8 cellular contexts compared by ENCODE assay signal in the genomic region with DNA sequence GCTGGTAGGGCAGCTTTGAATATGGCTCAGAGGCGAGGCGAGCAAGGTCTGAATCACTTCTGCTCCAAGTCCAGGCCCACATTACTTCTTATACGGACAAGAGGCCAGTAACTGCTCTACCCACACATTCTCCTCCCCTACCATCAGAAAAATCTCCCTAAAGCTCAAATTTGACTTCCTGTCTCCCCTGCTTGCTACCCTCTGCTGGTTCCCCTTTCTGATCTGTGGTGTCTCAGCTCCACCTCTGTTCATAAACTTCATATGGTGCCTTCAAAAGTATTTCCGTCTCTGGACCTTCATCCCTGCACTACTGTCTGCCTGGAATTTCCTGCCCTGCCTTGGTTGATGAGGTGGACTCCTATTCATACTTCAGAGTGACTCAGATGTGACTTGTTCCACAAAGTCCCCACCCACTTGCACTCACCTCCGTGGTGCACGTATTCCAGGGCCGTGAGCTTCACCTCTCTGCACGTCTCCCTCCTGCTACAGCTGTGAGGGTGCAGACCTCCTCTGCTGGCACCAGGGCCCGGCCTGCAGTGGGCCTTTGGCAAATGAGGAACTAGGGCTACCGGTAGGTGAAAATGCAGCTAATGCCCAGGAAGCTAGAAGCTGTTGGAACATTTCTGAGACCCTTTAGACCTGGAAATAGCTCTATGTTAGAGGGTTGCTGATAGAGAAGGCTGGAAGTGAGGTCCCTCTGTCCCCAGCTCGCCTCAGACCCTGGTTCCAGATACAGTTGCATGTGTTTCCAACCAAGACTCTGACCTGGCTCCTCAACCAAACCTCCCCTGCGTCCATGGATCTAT. TPM values are rescaled to one million over a fixed set of nuclear protein-coding genes. Genes with fewer than 3 reads are reported as not detected.
DNase-seq lines count a peak whose midpoint lies in the region; ATAC-seq and TF ChIP-seq lines count a peak whose summit lies in the region.

No MANE protein-coding gene starts in this region.

- CTCF ChIA-PET in WTC11 (lab: Charles Lee) = interaction anchor here (1.2 to 6.0 kb wide), 3 partner anchors 11 to 21 kb away, joined by 4 to 43 read pairs (median 13); no protein-coding TSS in a partner anchor

- no peaks in the 10 kb centered on the region for H3K79me2 ChIP-seq in DOHH2 (ENCODE audit: control insufficient read depth, low read length)

- H3K27me3 ChIP-seq in DOHH2 (ENCODE audit: control insufficient read depth, low read length) (no peaks in the 10 kb centered on the region), SJCRH30 (no peaks in the 10 kb centered on the region)

- H3K4me3 Mint-ChIP-seq in WTC11 = no peak overlapping the region; the same call in 1 of the 2 replicates
- H3K4me3 Mint-ChIP-seq in dendritic cell treated with granulocyte-macrophage colony-stimulating factor and Interleukin-4, amounts not matched to agents 40 ng/mL and 50 ng/mL, for 4 days = peak overlapping the region; percentile 26

- H3K4me2 ChIP-seq in DOHH2 (ENCODE audit: low read length) = peak overlapping the region; percentile 74

- POLR2A ChIA-PET in WTC11 (lab: Charles Lee) = interaction anchor here (0.6 to 1.2 kb wide), 3 partner anchors 11 to 291 kb away, joined by 3 to 8 read pairs (median 4); partner anchors contain the start of gene KCMF1

- intact Hi-C loops in dendritic cell treated with granulocyte-macrophage colony-stimulating factor and Interleukin-4, amounts not matched to agents 40 ng/mL and 50 ng/mL, for 4 days (cut with micrococcal nuclease) = no loop called here

- no peaks in the 10 kb centered on the region for H3K9me2 ChIP-seq in DOHH2 (replicated peaks; ENCODE audit: control insufficient read depth, low read length)

- H3K4me3 ChIP-seq in DOHH2 (ENCODE audit: low read length) (peak overlapping the region; percentile 49), skin epidermis (no peak overlapping the region), SJCRH30 (no peak overlapping the region)

- no peak overlapping the region for H3K27ac Mint-ChIP-seq in WTC11
- peak overlapping the region; percentile 80 for H3K27ac Mint-ChIP-seq in dendritic cell treated with granulocyte-macrophage colony-stimulating factor and Interleukin-4, amounts not matched to agents 40 ng/mL and 50 ng/mL, for 4 days

- H4K20me1 ChIP-seq in DOHH2 (ENCODE audit: control insufficient read depth, insufficient read depth, low read depth, low read length) = no peaks in the 10 kb centered on the region

- H3K36me3 ChIP-seq in DOHH2 (ENCODE audit: control insufficient read depth, low read length) = no peaks in the 10 kb centered on the region
- H3K36me3 ChIP-seq in SJCRH30 = no peaks in the 10 kb centered on the region

- H3K27me3 Mint-ChIP-seq in WTC11 (ENCODE audit: low read depth) = no peaks in the 10 kb centered on the region; the same call in none of the 2 replicates
- H3K27me3 Mint-ChIP-seq in dendritic cell treated with granulocyte-macrophage colony-stimulating factor and Interleukin-4, amounts not matched to agents 40 ng/mL and 50 ng/mL, for 4 days = peaks cover 6% of the 10 kb centered on the region

- H3F3A ChIP-seq in DOHH2 (ENCODE audit: control insufficient read depth, insufficient read depth) = peaks cover 3% of the 10 kb centered on the region; the same call in 1 of the 2 replicates

- H3K4me1 Mint-ChIP-seq in WTC11 = peaks cover 12% of the 10 kb centered on the region
- H3K4me1 Mint-ChIP-seq in dendritic cell treated with granulocyte-macrophage colony-stimulating factor and Interleukin-4, amounts not matched to agents 40 ng/mL and 50 ng/mL, for 4 days (ENCODE audit: low read depth) = peaks cover 55% of the 10 kb centered on the region

- DNase-seq in HT1080 (ENCODE audit: low read depth) (peak; percentile 97), WTC11 (ENCODE audit: low spot score) (no peak), DMS 273 treated with DMSO at 0.1 percent for 48 hours (lab: John Stamatoyannopoulos, UW) (no peak), SJCRH30 (no peak)

- no peaks in the 10 kb centered on the region for H3K9me3 Mint-ChIP-seq in WTC11
- H3K9me3 Mint-ChIP-seq in dendritic cell treated with granulocyte-macrophage colony-stimulating factor and Interleukin-4, amounts not matched to agents 40 ng/mL and 50 ng/mL, for 4 days = no peaks in the 10 kb centered on the region

- no peaks in the 10 kb centered on the region for H3K36me3 Mint-ChIP-seq in WTC11
- no peaks in the 10 kb centered on the region for H3K36me3 Mint-ChIP-seq in dendritic cell treated with granulocyte-macrophage colony-stimulating factor and Interleukin-4, amounts not matched to agents 40 ng/mL and 50 ng/mL, for 4 days (ENCODE audit: low read depth)

- H3K27ac ChIP-seq in DOHH2 (ENCODE audit: low read depth, low read length) (peak overlapping the region; percentile 43), skin epidermis (peak overlapping the region in 17 of 21 experiments; percentile 9 to 84 (median 69)), SJCRH30 (no peak overlapping the region)

- TF ChIP-seq CTCF in DOHH2 (IDR thresholded peaks at IDR 0.05; ENCODE audit: low read depth, low read length, poor library complexity, severe bottlenecking) (no peak), WTC11 (IDR thresholded peaks at IDR 0.05) (no peak)

- H3K4me1 ChIP-seq in DOHH2 (ENCODE audit: control insufficient read depth, low read length) (peaks cover 33% of the 10 kb centered on the region), SJCRH30 (no peaks in the 10 kb centered on the region)

- H3K9me3 ChIP-seq in DOHH2 (ENCODE audit: control insufficient read depth, insufficient read depth, low read length) (no peaks in the 10 kb centered on the region), SJCRH30 (replicated peaks) (no peaks in the 10 kb centered on the region)

- ATAC-seq in GM21528 (IDR thresholded peaks at IDR 0.05; ENCODE audit: low FRiP score, unreplicated experiment) (peak; percentile 68), WTC11 (peak; percentile 57)

TF ChIP-seq in WTC11, 78 proteins besides CTCF, POLR2A, EP300 and RAD21:
- no peak for TF ChIP-seq ZNF138 (CRISPR knock-in tag; conservative IDR thresholded peaks at IDR 0.05)
- TF ChIP-seq ATF1 (CRISPR knock-in tag; IDR thresholded peaks at IDR 0.05) = no peak
- no peak for TF ChIP-seq IRF2 (CRISPR knock-in tag; IDR thresholded peaks at IDR 0.05; ENCODE audit: borderline replicate concordance, low read depth)
- TF ChIP-seq GABPB1 (CRISPR knock-in tag; IDR thresholded peaks at IDR 0.05) = 0 out of 2 replicates have a peak, but pooled peaks have one; percentile 12
- no peak for TF ChIP-seq ZNF396 (CRISPR knock-in tag; IDR thresholded peaks at IDR 0.05; ENCODE audit: borderline replicate concordance)
- TF ChIP-seq TEAD1 (CRISPR knock-in tag; IDR thresholded peaks at IDR 0.05) = no peak
- TF ChIP-seq, protein P1, sequence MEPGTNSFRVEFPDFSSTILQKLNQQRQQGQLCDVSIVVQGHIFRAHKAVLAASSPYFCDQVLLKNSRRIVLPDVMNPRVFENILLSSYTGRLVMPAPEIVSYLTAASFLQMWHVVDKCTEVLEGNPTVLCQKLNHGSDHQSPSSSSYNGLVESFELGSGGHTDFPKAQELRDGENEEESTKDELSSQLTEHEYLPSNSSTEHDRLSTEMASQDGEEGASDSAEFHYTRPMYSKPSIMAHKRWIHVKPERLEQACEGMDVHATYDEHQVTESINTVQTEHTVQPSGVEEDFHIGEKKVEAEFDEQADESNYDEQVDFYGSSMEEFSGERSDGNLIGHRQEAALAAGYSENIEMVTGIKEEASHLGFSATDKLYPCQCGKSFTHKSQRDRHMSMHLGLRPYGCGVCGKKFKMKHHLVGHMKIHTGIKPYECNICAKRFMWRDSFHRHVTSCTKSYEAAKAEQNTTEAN (CRISPR knock-in tag; IDR thresholded peaks at IDR 0.05) = no peak
- TF ChIP-seq USF2 (CRISPR knock-in tag; IDR thresholded peaks at IDR 0.05) = no peak
- TF ChIP-seq, protein P2, sequence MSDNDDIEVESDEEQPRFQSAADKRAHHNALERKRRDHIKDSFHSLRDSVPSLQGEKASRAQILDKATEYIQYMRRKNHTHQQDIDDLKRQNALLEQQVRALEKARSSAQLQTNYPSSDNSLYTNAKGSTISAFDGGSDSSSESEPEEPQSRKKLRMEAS (CRISPR knock-in tag; IDR thresholded peaks at IDR 0.05) = no peak

RNA-seq across cellular contexts. Expression of gene KCMF1, which starts 24.6 kb away (rescaled TPM):
- total RNA-seq in HT1080 (2014; rRNA removed; shearing (Covaris generic)) = 60.8 and 70.6 TPM in 2 replicates
- 72.8 and 102 TPM in 2 replicates for polyA plus RNA-seq in HT1080 (2015; cell fraction: cytosol; rRNA removed)
- 42.7 and 45.6 TPM in 2 replicates for polyA plus RNA-seq in HT1080 (2015; cell fraction: nucleus; rRNA removed)
- 114 to 118 TPM (median 117 TPM) in 3 replicates for total RNA-seq in WTC11 (2021)
- total RNA-seq in SJCRH30 (2014; rRNA removed; shearing (Covaris generic)) = 75.8 and 93.0 TPM in 2 replicates

RNA-seq across cellular contexts. Expression of gene TMSB10, which starts 41.0 kb away (rescaled TPM):
- 2,966 and 4,695 TPM in 2 replicates for total RNA-seq in HT1080 (2014; rRNA removed; shearing (Covaris generic))
- polyA plus RNA-seq in HT1080 (2015; cell fraction: cytosol; rRNA removed) = 5,377 and 5,409 TPM in 2 replicates
- 1,307 and 1,395 TPM in 2 replicates for polyA plus RNA-seq in HT1080 (2015; cell fraction: nucleus; rRNA removed)
- total RNA-seq in WTC11 (2021) = 869 to 943 TPM (median 911 TPM) in 3 replicates
- total RNA-seq in SJCRH30 (2014; rRNA removed; shearing (Covaris generic)) = 2,317 and 2,398 TPM in 2 replicates
